Comparison of ENCODE assay signal across 17 cellular contexts in the genomic region with DNA sequence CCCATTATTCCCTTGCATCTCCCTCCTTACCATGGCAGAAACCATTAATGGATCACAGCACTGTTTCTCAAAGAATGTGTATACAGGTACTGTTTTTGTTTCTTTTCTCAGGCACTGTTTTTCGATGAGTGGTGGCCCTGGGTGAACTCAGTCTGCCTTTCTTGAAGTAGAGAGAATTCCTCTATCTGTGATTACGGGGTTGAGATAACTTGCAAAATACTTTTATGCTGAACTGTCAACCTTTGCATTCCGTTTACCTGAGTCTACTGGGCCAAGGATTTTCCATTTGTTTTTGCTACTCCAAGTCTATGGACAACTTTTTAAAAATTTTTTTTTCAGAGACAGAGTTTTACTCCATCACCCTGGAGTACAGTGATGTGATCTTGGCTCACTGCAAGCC.
A peak's percentile ranks its signal among the peaks of the same experiment; 100 is the strongest.
DNase-seq lines count a peak whose midpoint lies in the region; ATAC-seq lines count a peak whose summit lies in the region.
"Had no signal": no experiment of that assay in that cellular context is flagged by ENCODE, and none has a peak within 500 bp of the region (broad histone marks: within the 10 kb centered on the region; RNA-seq: fewer than 3 reads in every experiment).

No MANE protein-coding gene starts in this region.

- CTCF ChIA-PET in activated naive CD4-positive, alpha-beta T cell treated with anti-CD3 and anti-CD28 coated beads for 36 hours (lab: Charles Lee) = no interaction called here

- intact Hi-C loops in activated naive CD4-positive, alpha-beta T cell treated with anti-CD3 and anti-CD28 coated beads for 36 hours (cut with micrococcal nuclease) = no loop called here

- H3K4me2 ChIP-seq in trophoblast cell (ENCODE audit: low read length) = no peak overlapping the region
- H3K4me2 ChIP-seq: KMS-11 had no signal

- H3K9ac ChIP-seq in trophoblast cell (ENCODE audit: low read length) = no peak overlapping the region
- H3K9ac ChIP-seq: GM23248, KMS-11 had no signal

- H3K18ac ChIP-seq in trophoblast cell (ENCODE audit: low read length) = no peak overlapping the region

- no peaks in the 10 kb centered on the region for H3K36me3 Mint-ChIP-seq in activated naive CD4-positive, alpha-beta T cell treated with anti-CD3 and anti-CD28 coated beads for 36 hours (ENCODE audit: low read depth)

- no peak overlapping the region for H2AK5ac ChIP-seq in trophoblast cell (ENCODE audit: low read length)

- no peak overlapping the region for H3K27ac ChIP-seq in trophoblast cell (ENCODE audit: low read depth, low read length)
- H3K27ac ChIP-seq: GM23248, KMS-11 had no signal

- H4K12ac ChIP-seq in trophoblast cell (ENCODE audit: low read depth, low read length) = no peak overlapping the region

- H3K9me3 Mint-ChIP-seq in activated naive CD4-positive, alpha-beta T cell treated with anti-CD3 and anti-CD28 coated beads for 36 hours = no peaks in the 10 kb centered on the region
- H3K9me3 Mint-ChIP-seq: CD4-positive, alpha-beta T cell; H9 had no signal

- H3K4ac ChIP-seq in trophoblast cell (ENCODE audit: low read depth, low read length) = no peak overlapping the region

- no peak overlapping the region for H2BK5ac ChIP-seq in trophoblast cell (ENCODE audit: low read depth, low read length, poor library complexity)

- no peak overlapping the region for H3K4me3 Mint-ChIP-seq in activated naive CD4-positive, alpha-beta T cell treated with anti-CD3 and anti-CD28 coated beads for 36 hours
- H3K4me3 Mint-ChIP-seq: CD4-positive, alpha-beta T cell; H9 had no signal

- no peak overlapping the region for H3K14ac ChIP-seq in trophoblast cell (ENCODE audit: low read length)

- H4K8ac ChIP-seq in trophoblast cell (ENCODE audit: low read depth, low read length) = no peak overlapping the region

- no peak overlapping the region for H3K4me3 ChIP-seq in trophoblast cell (ENCODE audit: low read depth, low read length)
- H3K4me3 ChIP-seq: GM23248 had no signal

- H3K27ac Mint-ChIP-seq in activated naive CD4-positive, alpha-beta T cell treated with anti-CD3 and anti-CD28 coated beads for 36 hours = no peak overlapping the region
- H3K27ac Mint-ChIP-seq: CD4-positive, alpha-beta T cell; H9 had no signal

- no peaks in the 10 kb centered on the region for H3K79me1 ChIP-seq in trophoblast cell (ENCODE audit: low read length)

- no CpG with 5 or more reads among the region's 3 CpGs for WGBS in trophoblast cell (ENCODE audit: extremely low coverage, insufficient coverage, insufficient read length)

- no peak overlapping the region for H2BK120ac ChIP-seq in trophoblast cell (ENCODE audit: insufficient read depth, low read length, poor library complexity)

- peak; percentile 5 for DNase-seq in EH (ENCODE audit: low read depth)
- peak; percentile 71 for DNase-seq in NCI-H226
- peak; percentile 10 for DNase-seq in amniotic epithelial cell (ENCODE audit: low read depth)
- peak; percentile 76 to 92 for DNase-seq in trophoblast cell
- DNase-seq in DMS79 (lab: John Stamatoyannopoulos, UW) = no peak
- DNase-seq in activated naive CD4-positive, alpha-beta T cell treated with anti-CD3 and anti-CD28 coated beads for 36 hours = no peak
- DNase-seq: 8988T; ACHN; C1 segment of cervical spinal cord; Calu3; CD4-positive, alpha-beta T cell; DMS 273 treated with DMSO at 0.1 percent for 48 hours; GDM1; GM23248; H9 had no signal

- H3K27me3 ChIP-seq in trophoblast cell (ENCODE audit: insufficient read depth, low read length) = no peaks in the 10 kb centered on the region

- peaks cover 1% of the 10 kb centered on the region for H3K9me3 ChIP-seq in trophoblast cell (ENCODE audit: insufficient read depth, low read depth, low read length)

- H2BK12ac ChIP-seq in trophoblast cell (ENCODE audit: low read length) = no peak overlapping the region

- H2AFZ ChIP-seq in trophoblast cell (ENCODE audit: insufficient read depth, low read length, poor library complexity) = no peak overlapping the region
- H2AFZ ChIP-seq: GM23248 had no signal

- no peak overlapping the region for H4K91ac ChIP-seq in trophoblast cell (ENCODE audit: low read depth, low read length)

- H3K4me1 Mint-ChIP-seq in activated naive CD4-positive, alpha-beta T cell treated with anti-CD3 and anti-CD28 coated beads for 36 hours (ENCODE audit: low read depth) = no peaks in the 10 kb centered on the region

- H3K23ac ChIP-seq in trophoblast cell (ENCODE audit: low read length) = no peak overlapping the region

- no peaks in the 10 kb centered on the region for H3K36me3 ChIP-seq in trophoblast cell (ENCODE audit: control insufficient read depth in 1 of 2, insufficient read depth in 2 of 2, low read length in 2 of 2)

- H3K4me1 ChIP-seq in trophoblast cell (ENCODE audit: control insufficient read depth in 1 of 2, insufficient read depth in 2 of 2, low read length in 2 of 2) = no peaks in the 10 kb centered on the region

- no peak for ATAC-seq in GM19397 (IDR thresholded peaks at IDR 0.05; ENCODE audit: unreplicated experiment)

- H3K27me3 Mint-ChIP-seq in activated naive CD4-positive, alpha-beta T cell treated with anti-CD3 and anti-CD28 coated beads for 36 hours (ENCODE audit: low read depth) = no peaks in the 10 kb centered on the region
- H3K27me3 Mint-ChIP-seq: CD4-positive, alpha-beta T cell had no signal

- no peaks in the 10 kb centered on the region for H3K79me2 ChIP-seq in trophoblast cell (ENCODE audit: control insufficient read depth, insufficient read depth, low read length, poor library complexity)

Comparison
In these comparisons a context has a peak if more than half of its experiments do, and no peak if none do; other contexts are left out.
1. DNase-seq: peak in EH (single experiment), NCI-H226 (single experiment), amniotic epithelial cell (single experiment) and trophoblast cell (2 of 2); none in DMS79 (single experiment) and activated naive CD4-positive, alpha-beta T cell treated with anti-CD3 and anti-CD28 coated beads for 36 hours (single experiment).